Comparison of ENCODE assay signal across 18 cellular contexts in the genomic region with DNA sequence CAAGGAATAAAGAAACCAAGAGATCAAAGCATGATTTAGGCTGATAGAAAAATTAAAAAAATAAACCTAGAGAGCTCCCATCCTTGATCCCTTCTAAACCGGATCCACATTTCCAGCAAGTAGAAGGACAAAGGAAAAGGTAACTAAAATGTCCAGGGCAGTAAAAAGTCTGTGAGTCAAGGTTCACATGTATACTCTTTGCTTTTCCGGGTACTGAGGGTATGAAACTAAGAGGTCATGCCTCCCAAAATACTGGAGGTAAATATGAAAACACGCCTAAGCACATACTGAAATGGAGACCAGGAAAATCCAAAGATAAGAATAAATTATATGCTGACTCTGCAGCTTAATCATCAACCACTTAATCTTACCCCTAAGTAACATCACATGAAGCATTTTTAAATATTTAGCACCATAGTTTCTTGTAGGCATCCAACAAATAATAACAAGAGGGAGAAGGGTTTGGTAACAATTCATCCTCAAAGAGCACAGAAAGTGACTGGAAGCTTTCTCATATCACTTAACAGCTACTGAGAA.
"Had no signal": no experiment of that assay in that cellular context is flagged by ENCODE, and none has a peak within 500 bp of the region (broad histone marks: within the 10 kb centered on the region; RNA-seq: fewer than 3 reads in every experiment).

No MANE protein-coding gene starts in this region.

- H3K27ac Mint-ChIP-seq: dendritic cell treated with granulocyte-macrophage colony-stimulating factor and Interleukin-4, amounts not matched to agents 40 ng/mL and 50 ng/mL, for 4 days; type B pancreatic cell had no signal

- H3K27me3 ChIP-seq: esophagus squamous epithelium, gastroesophageal sphincter, sigmoid colon, suprapubic skin, thyroid gland had no signal

- H3K36me3 Mint-ChIP-seq: type B pancreatic cell had no signal

- FAIRE-seq: colon, keratinocyte, urothelium cell line had no signal

- ATAC-seq: gastroesophageal sphincter had no signal

- H3K36me3 ChIP-seq: esophagus squamous epithelium, gastroesophageal sphincter, sigmoid colon, suprapubic skin, thyroid gland had no signal

- H3K27me3 Mint-ChIP-seq: dendritic cell treated with granulocyte-macrophage colony-stimulating factor and Interleukin-4, amounts not matched to agents 40 ng/mL and 50 ng/mL, for 4 days; naive B cell; type B pancreatic cell had no signal

- H3K9me3 Mint-ChIP-seq: dendritic cell treated with granulocyte-macrophage colony-stimulating factor and Interleukin-4, amounts not matched to agents 40 ng/mL and 50 ng/mL, for 4 days; neural crest cell; type B pancreatic cell had no signal

- H3K9me3 ChIP-seq: esophagus squamous epithelium, gastroesophageal sphincter, left ventricle myocardium inferior, sigmoid colon, suprapubic skin, thyroid gland had no signal

- H3K4me3 ChIP-seq: esophagus squamous epithelium, gastroesophageal sphincter, left ventricle myocardium inferior, lung, sigmoid colon, skin epidermis, suprapubic skin, thyroid gland had no signal

- H3K27ac ChIP-seq: esophagus squamous epithelium, left ventricle myocardium inferior, sigmoid colon, skin epidermis, suprapubic skin, thyroid gland had no signal

- H3K4me3 Mint-ChIP-seq: dendritic cell treated with granulocyte-macrophage colony-stimulating factor and Interleukin-4, amounts not matched to agents 40 ng/mL and 50 ng/mL, for 4 days; neural crest cell had no signal

- DNase-seq: esophagus squamous epithelium; foreskin fibroblast; left ventricle myocardium inferior; naive B cell; sigmoid colon; stimulated activated CD4-positive, alpha-beta T cell treated with anti-CD3 and anti-CD28 coated beads, Interleukin-12 subunit alpha, Interleukin-12 subunit beta, amount 100 ng/mL, for 4 hours; stimulated activated naive CD4-positive, alpha-beta T cell treated with Interleukin-2 at 50 U/mL for 16 hours; thyroid gland had no signal
